8 cellular contexts compared by ENCODE assay signal in genomic region chr1:198934901-198935301, GRCh38.
DNase-seq lines count a peak whose midpoint lies in the region; ATAC-seq and TF ChIP-seq lines count a peak whose summit lies in the region.

No MANE protein-coding gene starts in this region.

- H3K27ac ChIP-seq in iPS-20b (ENCODE audit: low read length) (no peak overlapping the region), thyroid gland (peak overlapping the region in 1 of 3 donors; percentile 74)

- H3K4me3 ChIP-seq in iPS-20b (ENCODE audit: low read length) (peak overlapping the region; percentile 21; the same call in 1 of the 2 replicates), thyroid gland (replicated peaks in 1 of 3) (peak overlapping the region in 1 of 3 donors; percentile 39)

- intact Hi-C loops in thyroid gland (cut with DNase I): no loop called here

- H3K27me3 ChIP-seq in iPS-20b (ENCODE audit: insufficient read depth, low read length) (no peaks in the 10 kb centered on the region), thyroid gland (no peaks in the 10 kb centered on the region)

- no peak for TF ChIP-seq POLR2A in thyroid gland (IDR thresholded peaks at IDR 0.05)

- DNase-seq in Daoy (ENCODE audit: low read depth): peak; percentile 63
- peak; percentile 26 for DNase-seq in H4 (ENCODE audit: low spot score)
- peak; percentile 28 for DNase-seq in NCI-H748 treated with DMSO at 0.1 percent for 48 hours (lab: John Stamatoyannopoulos, UW)
- peak; percentile 49 for DNase-seq in activated T-cell treated with anti-CD3 and anti-CD28 coated beads, Interleukin-2, amount 50 U/mL, for 1 hour
- peak; percentile 10 for DNase-seq in stimulated activated CD8-positive, alpha-beta memory T cell treated with anti-CD3 and anti-CD28 coated beads, Interleukin-7, amount 100 ng/mL, for 24 hours (ENCODE audit: low read depth)
- DNase-seq in thyroid gland: no peak

- H3K36me3 ChIP-seq in iPS-20b (ENCODE audit: insufficient read depth, low read depth, low read length) (no peaks in the 10 kb centered on the region), thyroid gland (no peaks in the 10 kb centered on the region)

- no peak for ATAC-seq in HG02588 (IDR thresholded peaks at IDR 0.05; ENCODE audit: unreplicated experiment)

- H3K9me3 ChIP-seq in iPS-20b (ENCODE audit: insufficient read depth, low read depth, low read length) (no peaks in the 10 kb centered on the region), thyroid gland (no peaks in the 10 kb centered on the region)

- no peak for TF ChIP-seq CTCF in thyroid gland (IDR thresholded peaks at IDR 0.05)

- H3K9ac ChIP-seq in iPS-20b (ENCODE audit: low read depth, low read length): no peak overlapping the region; the same call in 1 of the 2 replicates

- H3K4me1 ChIP-seq in iPS-20b (ENCODE audit: insufficient read depth, low read length) (peaks cover 5% of the 10 kb centered on the region; the same call in 1 of the 2 replicates), thyroid gland (peaks cover 9% of the 10 kb centered on the region in 2 donors)

- whole genome bisulfite sequencing in thyroid gland, 2 donors: 17 to 22% methylated on average over 6 of the region's 6 CpGs

Comparison
In these comparisons a context has a peak if more than half of its experiments do, and no peak if none do; other contexts are left out.
1. DNase-seq: peak in Daoy (single experiment), H4 (single experiment), NCI-H748 treated with DMSO at 0.1 percent for 48 hours (single experiment), activated T-cell treated with anti-CD3 and anti-CD28 coated beads, Interleukin-2, amount 50 U/mL, for 1 hour (single experiment) and stimulated activated CD8-positive, alpha-beta memory T cell treated with anti-CD3 and anti-CD28 coated beads, Interleukin-7, amount 100 ng/mL, for 24 hours (single experiment); none in thyroid gland (0 of 2).